8 cellular contexts compared by ENCODE assay signal in genomic region chr11:57778318-57779037, GRCh38. TPM values are rescaled to one million over a fixed set of nuclear protein-coding genes. Genes with fewer than 3 reads are reported as not detected.
A peak's percentile ranks its signal among the peaks of the same experiment; 100 is the strongest.
DNase-seq lines count a peak whose midpoint lies in the region; ATAC-seq and TF ChIP-seq lines count a peak whose summit lies in the region.

No MANE protein-coding gene starts in this region.

- DNase-seq in LNCaP clone FGC (ENCODE audit: low read depth) (peak; percentile 88), astrocyte of the cerebellum (ENCODE audit: low read depth) (peak; percentile 100), hepatocyte (ENCODE audit: low spot score) (peak; percentile 93), renal cortical epithelial cell (ENCODE audit: low read depth) (peak; percentile 99)
- DNase-seq in activated CD4-positive, alpha-beta T cell treated with anti-CD3 and anti-CD28 coated beads, Interleukin-2, amount 50 U/mL, for 1 hour = no peak
- DNase-seq in activated T-helper 1 cell treated with anti-CD3 and anti-CD28 coated beads, Interleukin-12 subunit alpha, Interleukin-12 subunit beta, Interleukin-2, Interleukin-4 antibody, amounts not matched to agents 30 ng/mL and 10 ng/mL and 1 ng/mL, durations not matched to agents 14 hours and 24 hours and 36 hours (ENCODE audit: low spot score) = no peak

- H3K36me3 Mint-ChIP-seq in activated T-helper 1 cell treated with anti-CD3 and anti-CD28 coated beads, Interleukin-12 subunit alpha, Interleukin-12 subunit beta, Interleukin-2, Interleukin-4 antibody, amounts not matched to agents 30 ng/mL and 10 ng/mL and 1 ng/mL, durations not matched to agents 14 hours and 24 hours and 36 hours (ENCODE audit: low read depth) = no peaks in the 10 kb centered on the region

- H3K36me3 ChIP-seq in BLaER1 treated with 17β-estradiol and CSF1 and Interleukin-3, amounts not matched to agents 10 nM and 100 nM = no peaks in the 10 kb centered on the region
- no peaks in the 10 kb centered on the region for H3K36me3 ChIP-seq in hepatocyte (replicated peaks; ENCODE audit: insufficient read depth, low read depth)

- no peak overlapping the region for H3K4me3 Mint-ChIP-seq in activated T-helper 1 cell treated with anti-CD3 and anti-CD28 coated beads, Interleukin-12 subunit alpha, Interleukin-12 subunit beta, Interleukin-2, Interleukin-4 antibody, amounts not matched to agents 30 ng/mL and 10 ng/mL and 1 ng/mL, durations not matched to agents 14 hours and 24 hours and 36 hours

- 0% methylated on average over 6 of the region's 6 CpGs for WGBS in hepatocyte (ENCODE audit: low lambda C conversion rate, missing lambda C conversion rate)

- no peaks in the 10 kb centered on the region for H3K9me3 ChIP-seq in BLaER1 treated with 17β-estradiol and CSF1 and Interleukin-3, amounts not matched to agents 10 nM and 100 nM (replicated peaks in 1 of 11)
- H3K9me3 ChIP-seq in hepatocyte (ENCODE audit: low read depth) = no peaks in the 10 kb centered on the region

- peaks cover 46 to 85% (median 51%) of the 10 kb centered on the region in 10 experiments for H3K4me1 ChIP-seq in BLaER1 treated with 17β-estradiol and CSF1 and Interleukin-3, amounts not matched to agents 10 nM and 100 nM
- H3K4me1 ChIP-seq in hepatocyte (ENCODE audit: insufficient read depth) = peaks cover 77% of the 10 kb centered on the region

- intact Hi-C loops in activated T-helper 1 cell treated with anti-CD3 and anti-CD28 coated beads, Interleukin-12 subunit alpha, Interleukin-12 subunit beta, Interleukin-2, Interleukin-4 antibody, amounts not matched to agents 30 ng/mL and 10 ng/mL and 1 ng/mL, durations not matched to agents 14 hours and 24 hours and 36 hours (cut with micrococcal nuclease) = no loop called here

- H3K4me2 ChIP-seq in BLaER1 treated with 17β-estradiol and CSF1 and Interleukin-3, amounts not matched to agents 10 nM and 100 nM = peak overlapping the region; percentile 65 to 89 (median 80)
- H3K4me2 ChIP-seq in hepatocyte = peak overlapping the region; percentile 73

- H4K20me1 ChIP-seq in BLaER1 treated with 17β-estradiol and CSF1 and Interleukin-3, amounts not matched to agents 10 nM and 100 nM = peaks cover 0 to 25% (median 0%) of the 10 kb centered on the region in 11 experiments; a peak in 3 of 22 replicates
- peaks cover 54% of the 10 kb centered on the region for H4K20me1 ChIP-seq in hepatocyte (ENCODE audit: insufficient read depth, poor library complexity, severe bottlenecking)

- H3K79me2 ChIP-seq in hepatocyte = peaks cover 91% of the 10 kb centered on the region

- TF ChIP-seq CTCF in LNCaP clone FGC (IDR thresholded peaks at IDR 0.05; ENCODE audit: control insufficient read depth, extremely low read depth, insufficient read depth) = no peak
- TF ChIP-seq CTCF in astrocyte of the cerebellum (IDR thresholded peaks at IDR 0.05; ENCODE audit: low read depth, low read length, missing control alignments) = no peak
- no peak for TF ChIP-seq CTCF in hepatocyte (IDR thresholded peaks at IDR 0.05; ENCODE audit: poor library complexity)

- H3K27me3 ChIP-seq in BLaER1 treated with 17β-estradiol and CSF1 and Interleukin-3, amounts not matched to agents 10 nM and 100 nM = no peaks in the 10 kb centered on the region
- H3K27me3 ChIP-seq in hepatocyte = no peaks in the 10 kb centered on the region

- no peaks in the 10 kb centered on the region for H3K27me3 Mint-ChIP-seq in activated T-helper 1 cell treated with anti-CD3 and anti-CD28 coated beads, Interleukin-12 subunit alpha, Interleukin-12 subunit beta, Interleukin-2, Interleukin-4 antibody, amounts not matched to agents 30 ng/mL and 10 ng/mL and 1 ng/mL, durations not matched to agents 14 hours and 24 hours and 36 hours (ENCODE audit: insufficient read depth)

- H3K9me3 Mint-ChIP-seq in activated T-helper 1 cell treated with anti-CD3 and anti-CD28 coated beads, Interleukin-12 subunit alpha, Interleukin-12 subunit beta, Interleukin-2, Interleukin-4 antibody, amounts not matched to agents 30 ng/mL and 10 ng/mL and 1 ng/mL, durations not matched to agents 14 hours and 24 hours and 36 hours = no peaks in the 10 kb centered on the region

- ATAC-seq in HG02852 (IDR thresholded peaks at IDR 0.05; ENCODE audit: unreplicated experiment) = no peak

- H3K4me3 ChIP-seq in BLaER1 treated with 17β-estradiol and CSF1 and Interleukin-3, amounts not matched to agents 10 nM and 100 nM = 0 out of 20 replicates have a peak overlapping the region, but pooled peaks of 1 of the 10 experiments have one; percentile 0
- H3K4me3 ChIP-seq in LNCaP clone FGC (ENCODE audit: low read depth, low read length) = peak overlapping the region; percentile 29
- H3K4me3 ChIP-seq in astrocyte of the cerebellum (ENCODE audit: low read depth, low read length) = peak overlapping the region; percentile 23
- no peak overlapping the region for H3K4me3 ChIP-seq in hepatocyte

- peaks cover 28% of the 10 kb centered on the region for H3K4me1 Mint-ChIP-seq in activated T-helper 1 cell treated with anti-CD3 and anti-CD28 coated beads, Interleukin-12 subunit alpha, Interleukin-12 subunit beta, Interleukin-2, Interleukin-4 antibody, amounts not matched to agents 30 ng/mL and 10 ng/mL and 1 ng/mL, durations not matched to agents 14 hours and 24 hours and 36 hours (ENCODE audit: low read depth)

- H3K27ac ChIP-seq in BLaER1 treated with 17β-estradiol and CSF1 and Interleukin-3, amounts not matched to agents 10 nM and 100 nM = peak overlapping the region in 9 of 11 experiments; percentile 0 to 66 (median 50); a peak in 16 of 22 replicates
- peak overlapping the region; percentile 91 for H3K27ac ChIP-seq in hepatocyte

- H2AFZ ChIP-seq in hepatocyte = no peak overlapping the region

- no peaks in the 10 kb centered on the region for H3K9me2 ChIP-seq in hepatocyte (replicated peaks; ENCODE audit: insufficient read depth)

- no peak overlapping the region for H3K27ac Mint-ChIP-seq in activated T-helper 1 cell treated with anti-CD3 and anti-CD28 coated beads, Interleukin-12 subunit alpha, Interleukin-12 subunit beta, Interleukin-2, Interleukin-4 antibody, amounts not matched to agents 30 ng/mL and 10 ng/mL and 1 ng/mL, durations not matched to agents 14 hours and 24 hours and 36 hours

- H3K9ac ChIP-seq in BLaER1 treated with 17β-estradiol and CSF1 and Interleukin-3, amounts not matched to agents 10 nM and 100 nM = peak overlapping the region; percentile 14 to 49 (median 31); a peak in 17 of 22 replicates

- in situ Hi-C loops in astrocyte of the cerebellum (cut with HindIII; ENCODE audit: low sequenced_read_pairs) = no loop called here

RNA-seq across cellular contexts. Expression of gene CTNND1, which starts 16.9 kb away (rescaled TPM):
- total RNA-seq in hepatocyte (124 and 130 TPM in 2 replicates), renal cortical epithelial cell (157 and 260 TPM in 2 replicates)
- polyA plus RNA-seq in hepatocyte = 59.4 and 65.0 TPM in 2 replicates
- total RNA-seq in activated T-helper 1 cell treated with anti-CD3 and anti-CD28 coated beads, Interleukin-12 subunit alpha, Interleukin-12 subunit beta, Interleukin-2, Interleukin-4 antibody, amounts not matched to agents 30 ng/mL and 10 ng/mL and 1 ng/mL, durations not matched to agents 14 hours and 24 hours and 36 hours = 6.4 and 9.9 TPM in 2 replicates

RNA-seq across cellular contexts. Expression of gene BTBD18, which starts 26.9 kb away (rescaled TPM):
- total RNA-seq in hepatocyte (not detected in 2 replicates), renal cortical epithelial cell (not detected in 2 replicates)
- polyA plus RNA-seq in hepatocyte = 0.24 and 0.39 TPM in 2 replicates
- total RNA-seq in activated T-helper 1 cell treated with anti-CD3 and anti-CD28 coated beads, Interleukin-12 subunit alpha, Interleukin-12 subunit beta, Interleukin-2, Interleukin-4 antibody, amounts not matched to agents 30 ng/mL and 10 ng/mL and 1 ng/mL, durations not matched to agents 14 hours and 24 hours and 36 hours = 0.07 TPM in 1 of 2 replicates, not detected in the other

RNA-seq across cellular contexts. Expression of gene SELENOH, which starts 37.2 kb away (rescaled TPM):
- total RNA-seq in hepatocyte (127 and 135 TPM in 2 replicates), renal cortical epithelial cell (48.1 and 94.8 TPM in 2 replicates)
- polyA plus RNA-seq in hepatocyte = 205 and 229 TPM in 2 replicates
- 211 and 232 TPM in 2 replicates for total RNA-seq in activated T-helper 1 cell treated with anti-CD3 and anti-CD28 coated beads, Interleukin-12 subunit alpha, Interleukin-12 subunit beta, Interleukin-2, Interleukin-4 antibody, amounts not matched to agents 30 ng/mL and 10 ng/mL and 1 ng/mL, durations not matched to agents 14 hours and 24 hours and 36 hours

Comparison
In these comparisons a context has a peak if more than half of its experiments do, and no peak if none do; other contexts are left out.
1. DNase-seq: peak in LNCaP clone FGC (single experiment), astrocyte of the cerebellum (single experiment), hepatocyte (single experiment) and renal cortical epithelial cell (single experiment); none in activated CD4-positive, alpha-beta T cell treated with anti-CD3 and anti-CD28 coated beads, Interleukin-2, amount 50 U/mL, for 1 hour (single experiment) and activated T-helper 1 cell treated with anti-CD3 and anti-CD28 coated beads, Interleukin-12 subunit alpha, Interleukin-12 subunit beta, Interleukin-2, Interleukin-4 antibody, amounts not matched to agents 30 ng/mL and 10 ng/mL and 1 ng/mL, durations not matched to agents 14 hours and 24 hours and 36 hours (single experiment).
2. RNA of gene CTNND1, which starts 16.9 kb away (total RNA-seq): 157 to 260 TPM in renal cortical epithelial cell and 124 to 130 TPM in hepatocyte; 6.4 to 9.9 TPM in activated T-helper 1 cell treated with anti-CD3 and anti-CD28 coated beads, Interleukin-12 subunit alpha, Interleukin-12 subunit beta, Interleukin-2, Interleukin-4 antibody, amounts not matched to agents 30 ng/mL and 10 ng/mL and 1 ng/mL, durations not matched to agents 14 hours and 24 hours and 36 hours; every median in the first group is over 10 times any median in the second.